In genomic region chr6:104525677-104526322, GRCh38 we compare ENCODE assay signal across 8 cellular contexts.
DNase-seq lines count a peak whose midpoint lies in the region; ATAC-seq and TF ChIP-seq lines count a peak whose summit lies in the region.

No MANE protein-coding gene starts in this region.

- H3K4me1 ChIP-seq in adrenal gland (replicated peaks in 1 of 2) (peaks cover 0 to 7% of the 10 kb centered on the region in 2 donors), aorta (ENCODE audit: control insufficient read depth in 1 of 2, insufficient read depth in 2 of 2, low read length in 2 of 2) (peaks cover 2 to 9% of the 10 kb centered on the region in 2 donors)

- 17 to 21% (median 18%) methylated on average over 15 of the region's 15 CpGs for WGBS in adrenal gland, 4 donors
- 1 to 2% methylated on average over 15 of the region's 15 CpGs for WGBS in aorta, 2 donors

- H3K9me3 ChIP-seq in adrenal gland (replicated peaks in 1 of 3) (no peaks in the 10 kb centered on the region), aorta (ENCODE audit: control insufficient read depth, low read length) (no peaks in the 10 kb centered on the region)

- intact Hi-C loops in adrenal gland (cut with DNase I) (no loop called here), left ventricle myocardium superior (cut with micrococcal nuclease) (no loop called here), aorta (cut with DNase I) (loop anchor here in 1 of 2 donors (10.0 kb wide), 1 partner anchor 249 kb away; no protein-coding TSS in a partner anchor)

- TF ChIP-seq CTCF in GM12872 (IDR thresholded peaks at IDR 0.05; ENCODE audit: insufficient read depth, low read depth, low read length) (peak; percentile 85), adrenal gland (IDR thresholded peaks at IDR 0.05) (peak; percentile 69 to 95 (median 84))

- H3K27me3 ChIP-seq in adrenal gland, result no peaks in the 10 kb centered on the region
- no peaks in the 10 kb centered on the region for H3K27me3 ChIP-seq in aorta (ENCODE audit: control insufficient read depth in 1 of 2, insufficient read depth in 2 of 2, low read length in 1 of 2)

- H3K4me3 ChIP-seq in adrenal gland (peak overlapping the region in 1 of 4 donors; percentile 15), aorta (ENCODE audit: low read length in 2 of 2) (peak overlapping the region; percentile 36 to 84)

- DNase-seq in NCI-H1092 (lab: John Stamatoyannopoulos, UW) (peak; percentile 62), T follicular helper cell (ENCODE audit: low read depth) (peak; percentile 35), adrenal gland (peak; percentile 64 to 85 (median 75)), left ventricle myocardium superior (peak; percentile 74), putamen (ENCODE audit: low spot score) (peak; percentile 85), aorta (peak; percentile 75 to 89)

- no peak for TF ChIP-seq POLR2A in adrenal gland (IDR thresholded peaks at IDR 0.05)

- peak; percentile 99 for ATAC-seq in HG02571 (IDR thresholded peaks at IDR 0.05; ENCODE audit: unreplicated experiment)
- peak; percentile 92 for ATAC-seq in left ventricle myocardium superior
- peak; percentile 93 for ATAC-seq in aorta (ENCODE audit: low FRiP score)

- H3K27ac ChIP-seq in adrenal gland, result no peak overlapping the region
- H3K27ac ChIP-seq in aorta (ENCODE audit: low read depth in 1 of 2, low read length in 2 of 2), result no peak overlapping the region

- H3K36me3 ChIP-seq in adrenal gland (replicated peaks in 1 of 2), result no peaks in the 10 kb centered on the region
- H3K36me3 ChIP-seq in aorta (ENCODE audit: control insufficient read depth in 1 of 2, insufficient read depth in 2 of 2, low read length in 1 of 2), result no peaks in the 10 kb centered on the region

Comparison
In these comparisons a context has a peak if more than half of its experiments do, and no peak if none do; other contexts are left out.
1. DNase-seq: peak in every context shown above with its lines; median percentile 85 in putamen; 82 in aorta; 75 in adrenal gland; 74 in left ventricle myocardium superior; 62 in NCI-H1092; 35 in T follicular helper cell.